In genomic region chr6:46131291-46131690, GRCh38 we compare ENCODE assay signal across 3 cellular contexts. TPM values are rescaled to one million over a fixed set of nuclear protein-coding genes. Genes with fewer than 3 reads are reported as not detected.
"Had no signal": no experiment of that assay in that cellular context is flagged by ENCODE, and none has a peak within 500 bp of the region (broad histone marks: within the 10 kb centered on the region; RNA-seq: fewer than 3 reads in every experiment).

No MANE protein-coding gene starts in this region.

RNA-seq across cellular contexts. Expression of gene ENPP5, which starts 39.5 kb away (rescaled TPM):
- total RNA-seq: activated CD8-positive, alpha-beta T cell treated with anti-CD3 and anti-CD28 coated beads, Interleukin-2, amount 10 ng/mL, durations not matched to agents 7 days and 5 days; activated T-helper 2 cell treated with anti-CD3 and anti-CD28 coated beads, Interferon-gamma antibody, Interleukin-2, Interleukin-4, amounts not matched to agents 10 μg/mL and 5 μg/mL and 100 μg/mL, durations not matched to agents 14 hours and 24 hours and 36 hours; T-helper 2 cell treated with Interferon-gamma antibody and Interleukin-4, amounts not matched to agents 100 ng/mL and 5 ng/mL, for 36 hours had no signal
